Comparison of ENCODE assay signal across 24 cellular contexts in the genomic region with DNA sequence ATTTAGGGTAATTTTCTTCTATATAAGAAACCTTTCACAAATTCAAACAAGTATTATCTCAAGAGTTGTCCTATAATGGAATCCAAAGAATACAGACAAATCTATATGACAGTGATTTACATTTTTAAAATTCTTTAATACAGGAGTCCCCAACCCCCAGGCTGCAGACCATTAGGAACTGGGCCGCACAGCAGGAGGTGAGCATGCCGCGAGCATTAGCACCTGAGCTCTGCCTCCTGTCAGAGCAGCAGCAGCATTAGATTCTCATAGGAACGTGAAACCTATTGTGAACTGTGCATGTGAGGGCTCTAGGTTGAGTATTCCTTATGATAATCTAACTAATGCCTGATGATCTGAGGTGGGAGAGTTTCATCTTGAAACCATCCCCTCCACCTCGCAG.
"Had no signal": no experiment of that assay in that cellular context is flagged by ENCODE, and none has a peak within 500 bp of the region (broad histone marks: within the 10 kb centered on the region; RNA-seq: fewer than 3 reads in every experiment).

No MANE protein-coding gene starts in this region.

- H3K4me2 ChIP-seq: smooth muscle cell had no signal

- H3K4me1 ChIP-seq: thyroid gland, upper lobe of right lung had no signal

- H3K4me3 Mint-ChIP-seq: activated CD8-positive, alpha-beta T cell treated with anti-CD3 and anti-CD28 coated beads for 36 hours; activated naive CD4-positive, alpha-beta T cell treated with anti-CD3 and anti-CD28 coated beads, Interleukin-2, amount 50 U/mL, for 24 hours; activated naive CD8-positive, alpha-beta T cell treated with anti-CD3 and anti-CD28 coated beads, Interleukin-2, amount 50 U/mL, for 24 hours; activated T-cell treated with anti-CD3 and anti-CD28 coated beads, Interleukin-2, amount 50 U/mL, for 4 hours; activated T-helper 17 cell treated with anti-CD3 and anti-CD28 coated beads, Interleukin-2, amount 50 U/mL, for 72 hours; natural killer cell treated with Interleukin-12 subunit alpha and Interleukin-12 subunit beta and Interleukin-15 and Interleukin-18, amount 100 ng/mL, for 72 hours; stimulated activated naive B cell treated with anti-CD40 and anti-IgM and Interleukin-4, amounts not matched to agents 10 μg/mL and 1 μg/mL and 100 μg/mL, for 72 hours had no signal

- H3K9me3 ChIP-seq: heart right ventricle, left ventricle myocardium inferior, mucosa of descending colon, neutrophil, ovary, stomach, thyroid gland, upper lobe of right lung had no signal

- H3K27me3 ChIP-seq: heart right ventricle, neutrophil, ovary, stomach, thyroid gland, upper lobe of right lung had no signal

- H3K27me3 Mint-ChIP-seq: activated CD8-positive, alpha-beta T cell treated with anti-CD3 and anti-CD28 coated beads for 36 hours; activated naive CD4-positive, alpha-beta T cell treated with anti-CD3 and anti-CD28 coated beads, Interleukin-2, amount 50 U/mL, for 24 hours; activated naive CD8-positive, alpha-beta T cell treated with anti-CD3 and anti-CD28 coated beads, Interleukin-2, amount 50 U/mL, for 24 hours; activated T-helper 17 cell treated with anti-CD3 and anti-CD28 coated beads, Interleukin-2, amount 50 U/mL, for 72 hours; natural killer cell treated with Interleukin-12 subunit alpha and Interleukin-12 subunit beta and Interleukin-15 and Interleukin-18, amount 100 ng/mL, for 72 hours; progenitor cell of endocrine pancreas; stimulated activated naive B cell treated with anti-CD40 and anti-IgM and Interleukin-4, amounts not matched to agents 10 μg/mL and 1 μg/mL and 100 μg/mL, for 72 hours had no signal

- H3K36me3 Mint-ChIP-seq: activated naive CD4-positive, alpha-beta T cell treated with anti-CD3 and anti-CD28 coated beads, Interleukin-2, amount 50 U/mL, for 24 hours; natural killer cell treated with Interleukin-12 subunit alpha and Interleukin-12 subunit beta and Interleukin-15 and Interleukin-18, amount 100 ng/mL, for 72 hours had no signal

- H3K9me3 Mint-ChIP-seq: activated CD8-positive, alpha-beta T cell treated with anti-CD3 and anti-CD28 coated beads for 36 hours; activated naive CD4-positive, alpha-beta T cell treated with anti-CD3 and anti-CD28 coated beads, Interleukin-2, amount 50 U/mL, for 24 hours; activated naive CD8-positive, alpha-beta T cell treated with anti-CD3 and anti-CD28 coated beads, Interleukin-2, amount 50 U/mL, for 24 hours; activated T-cell treated with anti-CD3 and anti-CD28 coated beads, Interleukin-2, amount 50 U/mL, for 4 hours; activated T-helper 17 cell treated with anti-CD3 and anti-CD28 coated beads, Interleukin-2, amount 50 U/mL, for 72 hours; natural killer cell treated with Interleukin-12 subunit alpha and Interleukin-12 subunit beta and Interleukin-15 and Interleukin-18, amount 100 ng/mL, for 72 hours; stimulated activated naive B cell treated with anti-CD40 and anti-IgM and Interleukin-4, amounts not matched to agents 10 μg/mL and 1 μg/mL and 100 μg/mL, for 72 hours had no signal

- DNase-seq: activated CD4-positive, alpha-beta T cell treated with anti-CD3 and anti-CD28 coated beads, Interleukin-2, amount 50 U/mL, for 1 hour; activated CD8-positive, alpha-beta T cell treated with anti-CD3 and anti-CD28 coated beads for 36 hours; activated naive CD8-positive, alpha-beta T cell treated with anti-CD3 and anti-CD28 coated beads, Interleukin-2, amount 50 U/mL, for 24 hours; activated T-cell treated with anti-CD3 and anti-CD28 coated beads, Interleukin-2, amount 50 U/mL, for 4 hours; amygdala; caudate nucleus; foreskin fibroblast; heart right ventricle; islet precursor cell; left ventricle myocardium inferior; mucosa of descending colon; stimulated activated CD4-positive, alpha-beta T cell treated with anti-CD3 and anti-CD28 coated beads, Interleukin-1b, Interleukin-23, amount 100 ng/mL, for 48 hours; stimulated activated naive B cell treated with anti-CD40 and anti-IgM and Interleukin-4, amounts not matched to agents 10 μg/mL and 1 μg/mL and 100 μg/mL, for 72 hours; stomach; thyroid gland; upper lobe of right lung had no signal

- H3K27ac ChIP-seq: heart right ventricle, left ventricle myocardium inferior, neutrophil, ovary, stomach, thyroid gland, upper lobe of right lung had no signal

- H3K36me3 ChIP-seq: heart right ventricle, left ventricle myocardium inferior, ovary, stomach, thyroid gland, upper lobe of right lung had no signal

- H3K4me3 ChIP-seq: heart right ventricle, left ventricle myocardium inferior, lung, mucosa of descending colon, ovary, smooth muscle cell, stomach, thyroid gland, upper lobe of right lung had no signal

- H3K27ac Mint-ChIP-seq: activated CD8-positive, alpha-beta T cell treated with anti-CD3 and anti-CD28 coated beads for 36 hours; activated naive CD4-positive, alpha-beta T cell treated with anti-CD3 and anti-CD28 coated beads, Interleukin-2, amount 50 U/mL, for 24 hours; activated naive CD8-positive, alpha-beta T cell treated with anti-CD3 and anti-CD28 coated beads, Interleukin-2, amount 50 U/mL, for 24 hours; activated T-helper 17 cell treated with anti-CD3 and anti-CD28 coated beads, Interleukin-2, amount 50 U/mL, for 72 hours; natural killer cell treated with Interleukin-12 subunit alpha and Interleukin-12 subunit beta and Interleukin-15 and Interleukin-18, amount 100 ng/mL, for 72 hours; progenitor cell of endocrine pancreas; stimulated activated naive B cell treated with anti-CD40 and anti-IgM and Interleukin-4, amounts not matched to agents 10 μg/mL and 1 μg/mL and 100 μg/mL, for 72 hours had no signal
